18 cellular contexts compared by ENCODE assay signal in genomic region chr17:49438439-49438861, GRCh38. TPM values are rescaled to one million over a fixed set of nuclear protein-coding genes. Genes with fewer than 3 reads are reported as not detected.
DNase-seq lines count a peak whose midpoint lies in the region; ATAC-seq and TF ChIP-seq lines count a peak whose summit lies in the region.
"Had no signal": no experiment of that assay in that cellular context is flagged by ENCODE, and none has a peak within 500 bp of the region (broad histone marks: within the 10 kb centered on the region; RNA-seq: fewer than 3 reads in every experiment).

No MANE protein-coding gene starts in this region.

- no peak overlapping the region for H3K27ac ChIP-seq in coronary artery
- no peak overlapping the region for H3K27ac ChIP-seq in mesenchymal stem cell (ENCODE audit: low read length, poor library complexity, severe bottlenecking)
- H3K27ac ChIP-seq: heart right ventricle had no signal

- H3K4me2 ChIP-seq in mesenchymal stem cell (ENCODE audit: low read length, poor library complexity, severe bottlenecking): peak overlapping the region; percentile 55

- H3K4me1 Mint-ChIP-seq in activated naive CD4-positive, alpha-beta T cell treated with anti-CD3 and anti-CD28 coated beads, Interleukin-2, amount 10 ng/mL, durations not matched to agents 7 days and 5 days: no peaks in the 10 kb centered on the region
- peaks cover 7 to 26% of the 10 kb centered on the region in 2 donors for H3K4me1 Mint-ChIP-seq in stimulated activated naive B cell treated with anti-CD40 and anti-IgM and Interleukin-4, amounts not matched to agents 10 μg/mL and 1 μg/mL and 100 μg/mL, for 72 hours
- no peaks in the 10 kb centered on the region for H3K4me1 Mint-ChIP-seq in activated CD4-positive, alpha-beta T cell treated with anti-CD3 and anti-CD28 coated beads, Interleukin-2, amount 10 ng/mL, durations not matched to agents 24 days and 14 days

- no peak overlapping the region for H3K4me3 Mint-ChIP-seq in activated naive CD4-positive, alpha-beta T cell treated with anti-CD3 and anti-CD28 coated beads, Interleukin-2, amount 10 ng/mL, durations not matched to agents 7 days and 5 days
- H3K4me3 Mint-ChIP-seq in stimulated activated naive B cell treated with anti-CD40 and anti-IgM and Interleukin-4, amounts not matched to agents 10 μg/mL and 1 μg/mL and 100 μg/mL, for 72 hours: peak overlapping the region; percentile 20 to 38
- H3K4me3 Mint-ChIP-seq in activated CD4-positive, alpha-beta T cell treated with anti-CD3 and anti-CD28 coated beads, Interleukin-2, amount 10 ng/mL, durations not matched to agents 24 days and 14 days: no peak overlapping the region
- H3K4me3 Mint-ChIP-seq: activated naive CD8-positive, alpha-beta T cell treated with anti-CD3 and anti-CD28 coated beads, Interleukin-2, amount 10 ng/mL, durations not matched to agents 7 days and 5 days; activated T-cell treated with anti-CD3 and anti-CD28 coated beads, Interleukin-2, amount 50 U/mL, for 24 hours; stimulated activated naive CD8-positive, alpha-beta T cell treated with anti-CD3 and anti-CD28 coated beads, Interleukin-15, Interleukin-2, amounts not matched to agents 100 ng/mL and 50 ng/mL, for 24 hours had no signal

- peak overlapping the region in 1 of 2 experiments; percentile 53 for H3K18ac ChIP-seq in mesenchymal stem cell (ENCODE audit: low read depth in 1 of 2, low read length in 2 of 2)

- no peak overlapping the region for H4K91ac ChIP-seq in mesenchymal stem cell (ENCODE audit: low read length)

- H3K36me3 ChIP-seq in mesenchymal stem cell (ENCODE audit: control insufficient read depth in 1 of 2, insufficient read depth in 2 of 2, low read depth in 1 of 2, low read length in 2 of 2): no peaks in the 10 kb centered on the region
- H3K36me3 ChIP-seq: HAP-1, heart right ventricle had no signal

- H2BK5ac ChIP-seq in mesenchymal stem cell (ENCODE audit: low read depth, low read length, poor library complexity, severe bottlenecking): no peak overlapping the region

- H3K4me3 ChIP-seq in coronary artery (no peak overlapping the region), mesenchymal stem cell (ENCODE audit: insufficient read depth in 1 of 2, low read depth in 1 of 2, low read length in 2 of 2) (no peak overlapping the region)
- H3K4me3 ChIP-seq: HAP-1, heart right ventricle had no signal

- no peak overlapping the region for H3K9ac ChIP-seq in mesenchymal stem cell (ENCODE audit: low read length)

- no peaks in the 10 kb centered on the region for H3K9me3 ChIP-seq in mesenchymal stem cell (ENCODE audit: control insufficient read depth, low read length)
- H3K9me3 ChIP-seq: HAP-1, heart right ventricle had no signal

- no peaks in the 10 kb centered on the region for H3K9me3 Mint-ChIP-seq in activated naive CD4-positive, alpha-beta T cell treated with anti-CD3 and anti-CD28 coated beads, Interleukin-2, amount 10 ng/mL, durations not matched to agents 7 days and 5 days
- no peaks in the 10 kb centered on the region for H3K9me3 Mint-ChIP-seq in activated naive CD4-positive, alpha-beta T cell treated with anti-CD3 and anti-CD28 coated beads, Interleukin-2, amount 50 U/mL, for 72 hours
- no peaks in the 10 kb centered on the region for H3K9me3 Mint-ChIP-seq in stimulated activated naive B cell treated with anti-CD40 and anti-IgM and Interleukin-4, amounts not matched to agents 10 μg/mL and 1 μg/mL and 100 μg/mL, for 72 hours
- H3K9me3 Mint-ChIP-seq in activated CD4-positive, alpha-beta T cell treated with anti-CD3 and anti-CD28 coated beads, Interleukin-2, amount 10 ng/mL, durations not matched to agents 24 days and 14 days: no peaks in the 10 kb centered on the region
- H3K9me3 Mint-ChIP-seq: activated naive CD8-positive, alpha-beta T cell treated with anti-CD3 and anti-CD28 coated beads, Interleukin-2, amount 10 ng/mL, durations not matched to agents 7 days and 5 days; activated T-cell treated with anti-CD3 and anti-CD28 coated beads, Interleukin-2, amount 50 U/mL, for 24 hours; stimulated activated naive CD8-positive, alpha-beta T cell treated with anti-CD3 and anti-CD28 coated beads, Interleukin-15, Interleukin-2, amounts not matched to agents 100 ng/mL and 50 ng/mL, for 24 hours had no signal

- no peak overlapping the region for H3K4ac ChIP-seq in mesenchymal stem cell (ENCODE audit: low read depth in 1 of 2, low read length in 2 of 2)

- H2BK15ac ChIP-seq in mesenchymal stem cell (ENCODE audit: low read depth, poor library complexity, severe bottlenecking): no peak overlapping the region

- intact Hi-C loops in activated CD4-positive, alpha-beta T cell treated with anti-CD3 and anti-CD28 coated beads, Interleukin-2, amount 10 ng/mL, durations not matched to agents 24 days and 14 days (cut with micrococcal nuclease): no loop called here

- no peak for TF ChIP-seq CTCF in coronary artery (IDR thresholded peaks at IDR 0.05)

- H3K36me3 Mint-ChIP-seq in activated naive CD4-positive, alpha-beta T cell treated with anti-CD3 and anti-CD28 coated beads, Interleukin-2, amount 10 ng/mL, durations not matched to agents 7 days and 5 days: no peaks in the 10 kb centered on the region
- H3K36me3 Mint-ChIP-seq in activated naive CD4-positive, alpha-beta T cell treated with anti-CD3 and anti-CD28 coated beads, Interleukin-2, amount 50 U/mL, for 72 hours: no peaks in the 10 kb centered on the region
- no peaks in the 10 kb centered on the region for H3K36me3 Mint-ChIP-seq in stimulated activated naive B cell treated with anti-CD40 and anti-IgM and Interleukin-4, amounts not matched to agents 10 μg/mL and 1 μg/mL and 100 μg/mL, for 72 hours
- H3K36me3 Mint-ChIP-seq in activated CD4-positive, alpha-beta T cell treated with anti-CD3 and anti-CD28 coated beads, Interleukin-2, amount 10 ng/mL, durations not matched to agents 24 days and 14 days (ENCODE audit: low read depth): no peaks in the 10 kb centered on the region
- H3K36me3 Mint-ChIP-seq: activated naive CD8-positive, alpha-beta T cell treated with anti-CD3 and anti-CD28 coated beads, Interleukin-2, amount 10 ng/mL, durations not matched to agents 7 days and 5 days had no signal

- no peaks in the 10 kb centered on the region for H3K79me1 ChIP-seq in mesenchymal stem cell (replicated peaks; ENCODE audit: low read length, poor library complexity, severe bottlenecking)

- H4K8ac ChIP-seq in mesenchymal stem cell (ENCODE audit: low read length): peak overlapping the region; percentile 21

- H2BK120ac ChIP-seq in mesenchymal stem cell (ENCODE audit: low read depth, low read length): no peak overlapping the region

- H3K27ac Mint-ChIP-seq in activated naive CD4-positive, alpha-beta T cell treated with anti-CD3 and anti-CD28 coated beads, Interleukin-2, amount 10 ng/mL, durations not matched to agents 7 days and 5 days: no peak overlapping the region
- no peak overlapping the region for H3K27ac Mint-ChIP-seq in activated naive CD4-positive, alpha-beta T cell treated with anti-CD3 and anti-CD28 coated beads, Interleukin-2, amount 50 U/mL, for 72 hours
- H3K27ac Mint-ChIP-seq in stimulated activated naive B cell treated with anti-CD40 and anti-IgM and Interleukin-4, amounts not matched to agents 10 μg/mL and 1 μg/mL and 100 μg/mL, for 72 hours: no peak overlapping the region
- H3K27ac Mint-ChIP-seq in activated CD4-positive, alpha-beta T cell treated with anti-CD3 and anti-CD28 coated beads, Interleukin-2, amount 10 ng/mL, durations not matched to agents 24 days and 14 days: no peak overlapping the region
- H3K27ac Mint-ChIP-seq: activated naive CD8-positive, alpha-beta T cell treated with anti-CD3 and anti-CD28 coated beads, Interleukin-2, amount 10 ng/mL, durations not matched to agents 7 days and 5 days; activated T-cell treated with anti-CD3 and anti-CD28 coated beads, Interleukin-2, amount 50 U/mL, for 24 hours; stimulated activated naive CD8-positive, alpha-beta T cell treated with anti-CD3 and anti-CD28 coated beads, Interleukin-15, Interleukin-2, amounts not matched to agents 100 ng/mL and 50 ng/mL, for 24 hours had no signal

- H2BK12ac ChIP-seq in mesenchymal stem cell (ENCODE audit: low read length in 2 of 2): peak overlapping the region in 1 of 2 experiments; percentile 29

- peak overlapping the region in 1 of 2 experiments; percentile 88 for H3K14ac ChIP-seq in mesenchymal stem cell (ENCODE audit: low read length in 2 of 2)

- DNase-seq in activated naive CD4-positive, alpha-beta T cell treated with anti-CD3 and anti-CD28 coated beads, Interleukin-2, amount 10 ng/mL, durations not matched to agents 7 days and 5 days: peak; percentile 19
- no peak for DNase-seq in activated naive CD4-positive, alpha-beta T cell treated with anti-CD3 and anti-CD28 coated beads, Interleukin-2, amount 50 U/mL, for 72 hours (ENCODE audit: low spot score in 2 of 2)
- peak; percentile 65 for DNase-seq in coronary artery (ENCODE audit: low spot score)
- peak; percentile 15 for DNase-seq in mesenchymal stem cell
- DNase-seq in stimulated activated naive B cell treated with anti-CD40 and anti-IgM and Interleukin-4, amounts not matched to agents 10 μg/mL and 1 μg/mL and 100 μg/mL, for 72 hours: no peak
- DNase-seq in SKM-1 treated with dmso at 0.1 percent for 144 hours (lab: John Stamatoyannopoulos, UW; ENCODE audit: unreplicated experiment): no peak
- no peak for DNase-seq in activated CD4-positive, alpha-beta T cell treated with anti-CD3 and anti-CD28 coated beads, Interleukin-2, amount 10 ng/mL, durations not matched to agents 24 days and 14 days
- DNase-seq: activated CD4-positive, alpha-beta T cell treated with anti-CD3 and anti-CD28 coated beads for 4 hours; activated naive CD8-positive, alpha-beta T cell treated with anti-CD3 and anti-CD28 coated beads, Interleukin-2, amount 10 ng/mL, durations not matched to agents 7 days and 5 days; activated T-cell treated with anti-CD3 and anti-CD28 coated beads, Interleukin-2, amount 50 U/mL, for 24 hours; effector CD4-positive, alpha-beta T cell; heart right ventricle; OCI-M1; stimulated activated CD4-positive, alpha-beta T cell treated with anti-CD3 and anti-CD28 coated beads, Interleukin-15, amount 100 ng/mL, for 24 hours had no signal

- no peak overlapping the region for H2AFZ ChIP-seq in mesenchymal stem cell (ENCODE audit: low read depth, low read length)

- no peak overlapping the region for H2AK5ac ChIP-seq in mesenchymal stem cell (ENCODE audit: low read length, severe bottlenecking)

- CTCF ChIA-PET in activated naive CD4-positive, alpha-beta T cell treated with anti-CD3 and anti-CD28 coated beads, Interleukin-2, amount 10 ng/mL, durations not matched to agents 7 days and 5 days (lab: Charles Lee): interaction anchor here (0.9 to 1.2 kb wide), 2 partner anchors 117 to 118 kb away, joined by 3 to 4 read pairs; no protein-coding TSS in a partner anchor

- H3K27me3 Mint-ChIP-seq in activated naive CD4-positive, alpha-beta T cell treated with anti-CD3 and anti-CD28 coated beads, Interleukin-2, amount 10 ng/mL, durations not matched to agents 7 days and 5 days: peaks cover 87% of the 10 kb centered on the region
- H3K27me3 Mint-ChIP-seq in stimulated activated naive B cell treated with anti-CD40 and anti-IgM and Interleukin-4, amounts not matched to agents 10 μg/mL and 1 μg/mL and 100 μg/mL, for 72 hours: peaks cover 38 to 40% of the 10 kb centered on the region in 2 donors
- peaks cover 36% of the 10 kb centered on the region for H3K27me3 Mint-ChIP-seq in activated CD4-positive, alpha-beta T cell treated with anti-CD3 and anti-CD28 coated beads, Interleukin-2, amount 10 ng/mL, durations not matched to agents 24 days and 14 days

- H3K4me1 ChIP-seq in mesenchymal stem cell (ENCODE audit: control insufficient read depth, insufficient read depth, low read depth, low read length): peaks cover 20% of the 10 kb centered on the region
- H3K4me1 ChIP-seq: HAP-1 had no signal

- H3K27me3 ChIP-seq in mesenchymal stem cell (ENCODE audit: control insufficient read depth in 1 of 2, insufficient read depth in 1 of 2, low read length in 2 of 2): peaks cover 63 to 75% of the 10 kb centered on the region in 2 experiments

- no peak overlapping the region for H3K23ac ChIP-seq in mesenchymal stem cell (ENCODE audit: low read length in 2 of 2)

- 4% methylated on average over 17 of the region's 17 CpGs for WGBS in mesenchymal stem cell

- ATAC-seq in activated naive CD4-positive, alpha-beta T cell treated with anti-CD3 and anti-CD28 coated beads, Interleukin-2, amount 50 U/mL, for 72 hours: no peak
- no peak for ATAC-seq in stimulated activated naive B cell treated with anti-CD40 and anti-IgM and Interleukin-4, amounts not matched to agents 10 μg/mL and 1 μg/mL and 100 μg/mL, for 72 hours (replicated peaks)
- no peak for ATAC-seq in GM19328 (IDR thresholded peaks at IDR 0.05; ENCODE audit: unreplicated experiment)
- ATAC-seq: heart right ventricle, left lobe of liver had no signal

RNA-seq across cellular contexts. Expression of gene PHB1, which starts 23.8 kb away (rescaled TPM):
- total RNA-seq in activated naive CD4-positive, alpha-beta T cell treated with anti-CD3 and anti-CD28 coated beads, Interleukin-2, amount 50 U/mL, for 72 hours: 100 to 1,000 TPM; 134 to 301 TPM
- polyA plus RNA-seq in mesenchymal stem cell (2013, experiment 1 of 2): 104 TPM
- 105 TPM for polyA plus RNA-seq in mesenchymal stem cell (2013, experiment 2 of 2)
- 440 and 448 TPM in 2 replicates for total RNA-seq in activated CD4-positive, alpha-beta T cell treated with anti-CD3 and anti-CD28 coated beads, Interleukin-2, amount 10 ng/mL, durations not matched to agents 24 days and 14 days

RNA-seq across cellular contexts. Expression of gene NGFR, which starts 56.6 kb away (rescaled TPM):
- not detected for total RNA-seq in activated naive CD4-positive, alpha-beta T cell treated with anti-CD3 and anti-CD28 coated beads, Interleukin-2, amount 50 U/mL, for 72 hours
- 12.1 TPM for polyA plus RNA-seq in mesenchymal stem cell (2013, experiment 1 of 2)
- polyA plus RNA-seq in mesenchymal stem cell (2013, experiment 2 of 2): 11.7 TPM
- 0.33 TPM in 1 of 2 replicates, not detected in the other for total RNA-seq in activated CD4-positive, alpha-beta T cell treated with anti-CD3 and anti-CD28 coated beads, Interleukin-2, amount 10 ng/mL, durations not matched to agents 24 days and 14 days

Comparison
In these comparisons a context has a peak if more than half of its experiments do, and no peak if none do; other contexts are left out.
1. DNase-seq: peak in activated naive CD4-positive, alpha-beta T cell treated with anti-CD3 and anti-CD28 coated beads, Interleukin-2, amount 10 ng/mL, durations not matched to agents 7 days and 5 days (single experiment), coronary artery (single experiment) and mesenchymal stem cell (single experiment); none in activated naive CD4-positive, alpha-beta T cell treated with anti-CD3 and anti-CD28 coated beads, Interleukin-2, amount 50 U/mL, for 72 hours (0 of 2), stimulated activated naive B cell treated with anti-CD40 and anti-IgM and Interleukin-4, amounts not matched to agents 10 μg/mL and 1 μg/mL and 100 μg/mL, for 72 hours (single experiment), SKM-1 treated with dmso at 0.1 percent for 144 hours (single experiment) and activated CD4-positive, alpha-beta T cell treated with anti-CD3 and anti-CD28 coated beads, Interleukin-2, amount 10 ng/mL, durations not matched to agents 24 days and 14 days (single experiment).
2. H3K4me3 Mint-ChIP-seq: peak in stimulated activated naive B cell treated with anti-CD40 and anti-IgM and Interleukin-4, amounts not matched to agents 10 μg/mL and 1 μg/mL and 100 μg/mL, for 72 hours (2 of 2); none in activated naive CD4-positive, alpha-beta T cell treated with anti-CD3 and anti-CD28 coated beads, Interleukin-2, amount 10 ng/mL, durations not matched to agents 7 days and 5 days (single experiment) and activated CD4-positive, alpha-beta T cell treated with anti-CD3 and anti-CD28 coated beads, Interleukin-2, amount 10 ng/mL, durations not matched to agents 24 days and 14 days (single experiment).